ENCODE assay signal across 25 cellular contexts in the genomic region with DNA sequence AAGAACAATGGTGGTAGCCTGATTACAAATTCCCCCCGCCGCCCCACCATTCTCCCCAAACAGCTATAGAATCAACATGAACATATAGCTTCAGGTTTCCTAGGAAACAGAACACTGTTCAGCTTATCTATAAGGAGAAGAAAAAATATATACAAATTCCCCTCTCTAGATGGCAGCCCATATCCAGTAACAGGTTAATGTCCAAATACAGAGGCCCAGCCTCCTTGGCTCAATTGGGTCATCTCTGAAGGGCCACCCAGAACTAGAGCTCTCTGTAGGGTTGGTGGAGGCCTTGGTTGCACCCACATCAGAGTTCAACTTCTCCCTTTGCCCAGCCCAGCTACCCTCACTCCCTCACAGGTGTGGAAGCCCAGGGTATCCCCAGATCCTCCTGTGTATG.
"Had no signal": no experiment of that assay in that cellular context is flagged by ENCODE, and none has a peak within 500 bp of the region (broad histone marks: within the 10 kb centered on the region; RNA-seq: fewer than 3 reads in every experiment).

No MANE protein-coding gene starts in this region.

- DNase-seq: activated CD4-positive, alpha-beta T cell treated with anti-CD3 and anti-CD28 coated beads for 4 hours; activated CD8-positive, alpha-beta memory T cell treated with anti-CD3 and anti-CD28 coated beads, Interleukin-2, amount 50 U/mL, for 4 hours; activated CD8-positive, alpha-beta T cell treated with anti-CD3 and anti-CD28 coated beads for 36 hours; activated gamma-delta T cell; activated naive CD8-positive, alpha-beta T cell treated with anti-CD3 and anti-CD28 coated beads for 36 hours; activated T-cell treated with anti-CD3 and anti-CD28 coated beads, Interleukin-2, amount 50 U/mL, for 48 hours; amygdala; body of pancreas; central memory CD4-positive, alpha-beta T cell; colonic mucosa; effector CD4-positive, alpha-beta T cell; foreskin fibroblast; glutamatergic neuron; hypothalamus; kidney; left ventricle myocardium inferior; mesenchymal stem cell; natural killer cell; nucleus accumbens; stimulated activated CD4-positive, alpha-beta T cell treated with anti-CD3 and anti-CD28 coated beads, Interleukin-4, amount 100 ng/mL, for 24 hours; stimulated activated naive CD4-positive, alpha-beta T cell treated with Interleukin-2 at 50 U/mL for 16 hours; trophoblast cell had no signal

- H3K27me3 Mint-ChIP-seq: activated CD8-positive, alpha-beta T cell treated with anti-CD3 and anti-CD28 coated beads for 36 hours; activated naive CD8-positive, alpha-beta T cell treated with anti-CD3 and anti-CD28 coated beads for 36 hours had no signal

- H3K9me3 Mint-ChIP-seq: activated CD8-positive, alpha-beta T cell treated with anti-CD3 and anti-CD28 coated beads for 36 hours; activated naive CD8-positive, alpha-beta T cell treated with anti-CD3 and anti-CD28 coated beads for 36 hours; natural killer cell had no signal

- H3K4me3 ChIP-seq: body of pancreas, colonic mucosa, left ventricle myocardium inferior, right atrium auricular region, skin epidermis, suprapubic skin had no signal

- H3K4me3 Mint-ChIP-seq: activated CD8-positive, alpha-beta T cell treated with anti-CD3 and anti-CD28 coated beads for 36 hours; activated naive CD8-positive, alpha-beta T cell treated with anti-CD3 and anti-CD28 coated beads for 36 hours; natural killer cell had no signal

- H3K9me3 ChIP-seq: body of pancreas, colonic mucosa, left ventricle myocardium inferior, right atrium auricular region, suprapubic skin had no signal

- H3K36me3 ChIP-seq: colonic mucosa, left ventricle myocardium inferior, right atrium auricular region, suprapubic skin had no signal

- H3K27me3 ChIP-seq: body of pancreas, colonic mucosa, right atrium auricular region, suprapubic skin had no signal

- H3K4me1 ChIP-seq: body of pancreas, colonic mucosa, left ventricle myocardium inferior, right atrium auricular region, suprapubic skin had no signal

- H3K4me1 Mint-ChIP-seq: natural killer cell had no signal

- ATAC-seq: activated CD8-positive, alpha-beta T cell treated with anti-CD3 and anti-CD28 coated beads for 36 hours; body of pancreas; natural killer cell had no signal

- H3K27ac ChIP-seq: body of pancreas, colonic mucosa, left ventricle myocardium inferior, right atrium auricular region, skin epidermis, suprapubic skin had no signal

- H3K27ac Mint-ChIP-seq: activated CD8-positive, alpha-beta T cell treated with anti-CD3 and anti-CD28 coated beads for 36 hours; activated naive CD8-positive, alpha-beta T cell treated with anti-CD3 and anti-CD28 coated beads for 36 hours; natural killer cell had no signal
